ENCODE assay signal across 2 cellular contexts in the genomic region with DNA sequence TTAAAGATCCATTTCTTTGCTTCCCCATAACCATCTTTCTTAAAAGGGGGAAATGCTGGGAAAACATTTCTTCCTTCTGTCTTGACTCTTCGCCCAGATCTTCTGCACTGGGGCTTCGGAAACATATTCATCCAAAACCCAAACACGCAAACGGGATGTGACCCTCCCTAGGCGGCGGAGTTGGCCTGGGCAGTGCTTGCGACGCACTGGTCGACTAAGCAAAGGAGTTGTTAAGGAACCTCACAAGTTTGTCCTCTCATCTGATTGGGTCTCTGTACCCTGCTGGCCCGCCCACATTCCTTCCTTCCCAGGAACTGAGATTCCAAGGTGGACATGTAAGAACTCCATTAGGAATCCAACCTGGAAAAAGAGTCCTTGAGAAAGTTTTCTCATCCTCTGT.
TF ChIP-seq lines count a peak whose summit lies in the region.

No MANE protein-coding gene starts in this region.

TF ChIP-seq in liver, 16 proteins besides CTCF, POLR2A, EP300 and RAD21:
- TF ChIP-seq JUND (IDR thresholded peaks at IDR 0.05) (no peak), FOXA1 (IDR thresholded peaks at IDR 0.05) (no peak), SP1 (IDR thresholded peaks at IDR 0.05) (no peak), FOXA2 (IDR thresholded peaks at IDR 0.05) (no peak), TAF1 (conservative IDR thresholded peaks at IDR 0.05) (no peak), YY1 (IDR thresholded peaks at IDR 0.05) (no peak), GABPA (IDR thresholded peaks at IDR 0.05 in 1 of 2, conservative IDR thresholded peaks at IDR 0.05 in 1 of 2) (no peak), NR2F2 (IDR thresholded peaks at IDR 0.05) (no peak), RXRA (IDR thresholded peaks at IDR 0.05) (no peak), HNF4G (IDR thresholded peaks at IDR 0.05) (no peak), EGR1 (IDR thresholded peaks at IDR 0.05; ENCODE audit: low read depth in 2 of 2) (no peak), HNF4A (conservative IDR thresholded peaks at IDR 0.05) (no peak)
- TF ChIP-seq, protein P1, sequence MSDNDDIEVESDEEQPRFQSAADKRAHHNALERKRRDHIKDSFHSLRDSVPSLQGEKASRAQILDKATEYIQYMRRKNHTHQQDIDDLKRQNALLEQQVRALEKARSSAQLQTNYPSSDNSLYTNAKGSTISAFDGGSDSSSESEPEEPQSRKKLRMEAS (IDR thresholded peaks at IDR 0.05), result no peak
- TF ChIP-seq, protein P2, sequence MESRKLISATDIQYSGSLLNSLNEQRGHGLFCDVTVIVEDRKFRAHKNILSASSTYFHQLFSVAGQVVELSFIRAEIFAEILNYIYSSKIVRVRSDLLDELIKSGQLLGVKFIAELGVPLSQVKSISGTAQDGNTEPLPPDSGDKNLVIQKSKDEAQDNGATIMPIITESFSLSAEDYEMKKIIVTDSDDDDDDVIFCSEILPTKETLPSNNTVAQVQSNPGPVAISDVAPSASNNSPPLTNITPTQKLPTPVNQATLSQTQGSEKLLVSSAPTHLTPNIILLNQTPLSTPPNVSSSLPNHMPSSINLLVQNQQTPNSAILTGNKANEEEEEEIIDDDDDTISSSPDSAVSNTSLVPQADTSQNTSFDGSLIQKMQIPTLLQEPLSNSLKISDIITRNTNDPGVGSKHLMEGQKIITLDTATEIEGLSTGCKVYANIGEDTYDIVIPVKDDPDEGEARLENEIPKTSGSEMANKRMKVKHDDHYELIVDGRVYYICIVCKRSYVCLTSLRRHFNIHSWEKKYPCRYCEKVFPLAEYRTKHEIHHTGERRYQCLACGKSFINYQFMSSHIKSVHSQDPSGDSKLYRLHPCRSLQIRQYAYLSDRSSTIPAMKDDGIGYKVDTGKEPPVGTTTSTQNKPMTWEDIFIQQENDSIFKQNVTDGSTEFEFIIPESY (IDR thresholded peaks at IDR 0.05), result no peak
- TF ChIP-seq, protein P3, sequence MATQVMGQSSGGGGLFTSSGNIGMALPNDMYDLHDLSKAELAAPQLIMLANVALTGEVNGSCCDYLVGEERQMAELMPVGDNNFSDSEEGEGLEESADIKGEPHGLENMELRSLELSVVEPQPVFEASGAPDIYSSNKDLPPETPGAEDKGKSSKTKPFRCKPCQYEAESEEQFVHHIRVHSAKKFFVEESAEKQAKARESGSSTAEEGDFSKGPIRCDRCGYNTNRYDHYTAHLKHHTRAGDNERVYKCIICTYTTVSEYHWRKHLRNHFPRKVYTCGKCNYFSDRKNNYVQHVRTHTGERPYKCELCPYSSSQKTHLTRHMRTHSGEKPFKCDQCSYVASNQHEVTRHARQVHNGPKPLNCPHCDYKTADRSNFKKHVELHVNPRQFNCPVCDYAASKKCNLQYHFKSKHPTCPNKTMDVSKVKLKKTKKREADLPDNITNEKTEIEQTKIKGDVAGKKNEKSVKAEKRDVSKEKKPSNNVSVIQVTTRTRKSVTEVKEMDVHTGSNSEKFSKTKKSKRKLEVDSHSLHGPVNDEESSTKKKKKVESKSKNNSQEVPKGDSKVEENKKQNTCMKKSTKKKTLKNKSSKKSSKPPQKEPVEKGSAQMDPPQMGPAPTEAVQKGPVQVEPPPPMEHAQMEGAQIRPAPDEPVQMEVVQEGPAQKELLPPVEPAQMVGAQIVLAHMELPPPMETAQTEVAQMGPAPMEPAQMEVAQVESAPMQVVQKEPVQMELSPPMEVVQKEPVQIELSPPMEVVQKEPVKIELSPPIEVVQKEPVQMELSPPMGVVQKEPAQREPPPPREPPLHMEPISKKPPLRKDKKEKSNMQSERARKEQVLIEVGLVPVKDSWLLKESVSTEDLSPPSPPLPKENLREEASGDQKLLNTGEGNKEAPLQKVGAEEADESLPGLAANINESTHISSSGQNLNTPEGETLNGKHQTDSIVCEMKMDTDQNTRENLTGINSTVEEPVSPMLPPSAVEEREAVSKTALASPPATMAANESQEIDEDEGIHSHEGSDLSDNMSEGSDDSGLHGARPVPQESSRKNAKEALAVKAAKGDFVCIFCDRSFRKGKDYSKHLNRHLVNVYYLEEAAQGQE (IDR thresholded peaks at IDR 0.05), result no peak
- TF ChIP-seq, protein P4, sequence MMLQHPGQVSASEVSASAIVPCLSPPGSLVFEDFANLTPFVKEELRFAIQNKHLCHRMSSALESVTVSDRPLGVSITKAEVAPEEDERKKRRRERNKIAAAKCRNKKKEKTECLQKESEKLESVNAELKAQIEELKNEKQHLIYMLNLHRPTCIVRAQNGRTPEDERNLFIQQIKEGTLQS (IDR thresholded peaks at IDR 0.05), result no peak

TF ChIP-seq in HepG2, 621 proteins besides CTCF, POLR2A, EP300 and RAD21:
- TF ChIP-seq, protein P5, sequence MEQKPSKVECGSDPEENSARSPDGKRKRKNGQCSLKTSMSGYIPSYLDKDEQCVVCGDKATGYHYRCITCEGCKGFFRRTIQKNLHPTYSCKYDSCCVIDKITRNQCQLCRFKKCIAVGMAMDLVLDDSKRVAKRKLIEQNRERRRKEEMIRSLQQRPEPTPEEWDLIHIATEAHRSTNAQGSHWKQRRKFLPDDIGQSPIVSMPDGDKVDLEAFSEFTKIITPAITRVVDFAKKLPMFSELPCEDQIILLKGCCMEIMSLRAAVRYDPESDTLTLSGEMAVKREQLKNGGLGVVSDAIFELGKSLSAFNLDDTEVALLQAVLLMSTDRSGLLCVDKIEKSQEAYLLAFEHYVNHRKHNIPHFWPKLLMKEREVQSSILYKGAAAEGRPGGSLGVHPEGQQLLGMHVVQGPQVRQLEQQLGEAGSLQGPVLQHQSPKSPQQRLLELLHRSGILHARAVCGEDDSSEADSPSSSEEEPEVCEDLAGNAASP (CRISPR knock-in tag; IDR thresholded peaks at IDR 0.05; ENCODE audit: borderline replicate concordance), result no peak
- TF ChIP-seq SIX1 (CRISPR knock-in tag; IDR thresholded peaks at IDR 0.05; ENCODE audit: borderline replicate concordance) (no peak), THYN1 (CRISPR knock-in tag; IDR thresholded peaks at IDR 0.05; ENCODE audit: borderline replicate concordance, low read depth) (no peak), ZNF652 (CRISPR knock-in tag; IDR thresholded peaks at IDR 0.05; ENCODE audit: borderline replicate concordance, low read depth) (no peak), RNF2 (conservative IDR thresholded peaks at IDR 0.05; ENCODE audit: low read depth) (no peak), MTA1 (CRISPR knock-in tag; IDR thresholded peaks at IDR 0.05; ENCODE audit: borderline replicate concordance) (no peak), MED13 (CRISPR knock-in tag; IDR thresholded peaks at IDR 0.05) (no peak), IKZF1 (IDR thresholded peaks at IDR 0.05) (no peak), ZNF205 (CRISPR knock-in tag; IDR thresholded peaks at IDR 0.05) (no peak), BCL6 (CRISPR knock-in tag; IDR thresholded peaks at IDR 0.05) (no peak), RBFOX2 (IDR thresholded peaks at IDR 0.05; ENCODE audit: low read depth, low read length) (no peak), ADNP (CRISPR knock-in tag; IDR thresholded peaks at IDR 0.05) (no peak), NFIB (CRISPR knock-in tag; IDR thresholded peaks at IDR 0.05; ENCODE audit: borderline replicate concordance) (no peak), DMAP1 (CRISPR knock-in tag; IDR thresholded peaks at IDR 0.05) (no peak), CAMTA2 (CRISPR knock-in tag; IDR thresholded peaks at IDR 0.05; ENCODE audit: borderline replicate concordance) (no peak)
- TF ChIP-seq, protein P6, sequence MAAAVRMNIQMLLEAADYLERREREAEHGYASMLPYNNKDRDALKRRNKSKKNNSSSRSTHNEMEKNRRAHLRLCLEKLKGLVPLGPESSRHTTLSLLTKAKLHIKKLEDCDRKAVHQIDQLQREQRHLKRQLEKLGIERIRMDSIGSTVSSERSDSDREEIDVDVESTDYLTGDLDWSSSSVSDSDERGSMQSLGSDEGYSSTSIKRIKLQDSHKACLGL (CRISPR knock-in tag; IDR thresholded peaks at IDR 0.05), result no peak
- TF ChIP-seq, protein P7, sequence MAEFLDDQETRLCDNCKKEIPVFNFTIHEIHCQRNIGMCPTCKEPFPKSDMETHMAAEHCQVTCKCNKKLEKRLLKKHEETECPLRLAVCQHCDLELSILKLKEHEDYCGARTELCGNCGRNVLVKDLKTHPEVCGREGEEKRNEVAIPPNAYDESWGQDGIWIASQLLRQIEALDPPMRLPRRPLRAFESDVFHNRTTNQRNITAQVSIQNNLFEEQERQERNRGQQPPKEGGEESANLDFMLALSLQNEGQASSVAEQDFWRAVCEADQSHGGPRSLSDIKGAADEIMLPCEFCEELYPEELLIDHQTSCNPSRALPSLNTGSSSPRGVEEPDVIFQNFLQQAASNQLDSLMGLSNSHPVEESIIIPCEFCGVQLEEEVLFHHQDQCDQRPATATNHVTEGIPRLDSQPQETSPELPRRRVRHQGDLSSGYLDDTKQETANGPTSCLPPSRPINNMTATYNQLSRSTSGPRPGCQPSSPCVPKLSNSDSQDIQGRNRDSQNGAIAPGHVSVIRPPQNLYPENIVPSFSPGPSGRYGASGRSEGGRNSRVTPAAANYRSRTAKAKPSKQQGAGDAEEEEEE (CRISPR knock-in tag; IDR thresholded peaks at IDR 0.05; ENCODE audit: borderline replicate concordance), result no peak
- TF ChIP-seq, protein P8, sequence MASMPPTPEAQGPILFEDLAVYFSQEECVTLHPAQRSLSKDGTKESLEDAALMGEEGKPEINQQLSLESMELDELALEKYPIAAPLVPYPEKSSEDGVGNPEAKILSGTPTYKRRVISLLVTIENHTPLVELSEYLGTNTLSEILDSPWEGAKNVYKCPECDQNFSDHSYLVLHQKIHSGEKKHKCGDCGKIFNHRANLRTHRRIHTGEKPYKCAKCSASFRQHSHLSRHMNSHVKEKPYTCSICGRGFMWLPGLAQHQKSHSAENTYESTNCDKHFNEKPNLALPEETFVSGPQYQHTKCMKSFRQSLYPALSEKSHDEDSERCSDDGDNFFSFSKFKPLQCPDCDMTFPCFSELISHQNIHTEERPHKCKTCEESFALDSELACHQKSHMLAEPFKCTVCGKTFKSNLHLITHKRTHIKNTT (CRISPR knock-in tag; IDR thresholded peaks at IDR 0.05), result no peak
- TF ChIP-seq, protein P9, sequence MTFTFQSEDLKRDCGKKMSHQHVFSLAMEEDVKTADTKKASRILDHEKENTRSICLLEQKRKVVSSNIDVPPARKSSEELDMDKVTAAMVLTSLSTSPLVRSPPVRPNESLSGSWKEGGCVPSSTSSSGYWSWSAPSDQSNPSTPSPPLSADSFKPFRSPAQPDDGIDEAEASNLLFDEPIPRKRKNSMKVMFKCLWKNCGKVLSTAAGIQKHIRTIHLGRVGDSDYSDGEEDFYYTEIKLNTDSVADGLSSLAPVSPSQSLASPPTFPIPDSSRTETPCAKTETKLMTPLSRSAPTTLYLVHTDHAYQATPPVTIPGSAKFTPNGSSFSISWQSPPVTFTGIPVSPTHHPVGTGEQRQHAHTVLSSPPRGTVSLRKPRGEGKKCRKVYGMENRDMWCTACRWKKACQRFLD (CRISPR knock-in tag; IDR thresholded peaks at IDR 0.05; ENCODE audit: borderline replicate concordance), result no peak
